ENCODE assay signal across 1 cellular context in the genomic region with DNA sequence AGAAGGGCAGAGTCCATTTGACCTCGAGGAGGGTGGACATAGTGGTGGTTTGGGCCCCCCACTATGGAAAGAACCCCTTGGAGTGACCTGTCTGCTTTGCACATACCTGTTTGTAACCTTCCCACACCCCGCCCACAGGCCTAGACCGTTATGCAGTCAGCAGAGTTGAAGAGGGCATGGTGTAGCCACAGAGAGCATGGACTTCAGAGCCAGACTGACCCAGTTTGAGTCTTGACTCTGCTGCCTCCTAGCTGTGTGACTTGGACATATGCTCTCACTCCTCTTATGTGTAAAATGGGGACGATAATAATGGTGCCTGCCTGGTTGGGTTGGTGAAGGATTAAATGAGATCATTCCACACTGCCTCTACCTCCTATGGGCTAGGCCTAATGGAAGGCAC.
TF ChIP-seq lines count a peak whose summit lies in the region.

No MANE protein-coding gene starts in this region.

TF ChIP-seq in K562, 482 proteins besides CTCF, POLR2A, EP300 and RAD21 (continued from another document):
- TF ChIP-seq ZNF609 (CRISPR knock-in tag; IDR thresholded peaks at IDR 0.05; ENCODE audit: borderline replicate concordance), result no peak
- no peak for TF ChIP-seq ZBTB34 (CRISPR knock-in tag; IDR thresholded peaks at IDR 0.05)
- TF ChIP-seq, protein P1, sequence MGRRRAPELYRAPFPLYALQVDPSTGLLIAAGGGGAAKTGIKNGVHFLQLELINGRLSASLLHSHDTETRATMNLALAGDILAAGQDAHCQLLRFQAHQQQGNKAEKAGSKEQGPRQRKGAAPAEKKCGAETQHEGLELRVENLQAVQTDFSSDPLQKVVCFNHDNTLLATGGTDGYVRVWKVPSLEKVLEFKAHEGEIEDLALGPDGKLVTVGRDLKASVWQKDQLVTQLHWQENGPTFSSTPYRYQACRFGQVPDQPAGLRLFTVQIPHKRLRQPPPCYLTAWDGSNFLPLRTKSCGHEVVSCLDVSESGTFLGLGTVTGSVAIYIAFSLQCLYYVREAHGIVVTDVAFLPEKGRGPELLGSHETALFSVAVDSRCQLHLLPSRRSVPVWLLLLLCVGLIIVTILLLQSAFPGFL (CRISPR knock-in tag; IDR thresholded peaks at IDR 0.05), result no peak
- no peak for TF ChIP-seq C11orf30 (IDR thresholded peaks at IDR 0.05; ENCODE audit: low read depth)
TF ChIP-seq in K562: peak in this region for 0.
